ENCODE assay signal across 17 cellular contexts in the genomic region with DNA sequence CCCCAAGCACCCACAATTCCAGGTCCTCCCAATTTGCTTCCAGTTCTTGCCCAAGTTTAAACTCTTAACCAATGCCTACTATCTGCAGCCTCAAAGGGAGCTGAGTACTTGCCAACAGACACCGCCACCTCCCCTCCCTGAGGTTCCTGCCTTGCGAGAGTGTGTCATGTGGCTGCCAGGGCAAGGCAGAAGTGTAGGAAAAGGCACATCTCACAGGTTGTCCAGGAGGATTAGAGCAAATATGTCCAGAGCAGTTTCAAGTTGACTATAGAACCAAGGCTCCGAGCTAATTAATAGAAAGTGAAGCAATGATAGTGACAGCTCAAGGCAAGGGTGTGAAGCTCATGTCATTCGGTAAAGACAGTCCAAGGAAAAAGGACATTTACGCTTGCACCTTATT.
A peak's percentile ranks its signal among the peaks of the same experiment; 100 is the strongest.
DNase-seq lines count a peak whose midpoint lies in the region; ATAC-seq and TF ChIP-seq lines count a peak whose summit lies in the region.
"Had no signal": no experiment of that assay in that cellular context is flagged by ENCODE, and none has a peak within 500 bp of the region (broad histone marks: within the 10 kb centered on the region; RNA-seq: fewer than 3 reads in every experiment).

No MANE protein-coding gene starts in this region.

- peaks cover 2% of the 10 kb centered on the region for H3K9me3 Mint-ChIP-seq in activated CD8-positive, alpha-beta memory T cell treated with anti-CD3 and anti-CD28 coated beads, Interleukin-2, amount 10 ng/mL, durations not matched to agents 7 days and 5 days (ENCODE audit: low read depth)
- peaks cover 0 to 3% of the 10 kb centered on the region in 2 donors for H3K9me3 Mint-ChIP-seq in activated T-cell treated with anti-CD3 and anti-CD28 coated beads, Interleukin-2, amount 50 U/mL, for 72 hours

- peaks cover 41% of the 10 kb centered on the region for H3K4me1 Mint-ChIP-seq in activated CD8-positive, alpha-beta memory T cell treated with anti-CD3 and anti-CD28 coated beads, Interleukin-2, amount 10 ng/mL, durations not matched to agents 7 days and 5 days
- H3K4me1 Mint-ChIP-seq in activated T-cell treated with anti-CD3 and anti-CD28 coated beads, Interleukin-2, amount 50 U/mL, for 72 hours (ENCODE audit: low read depth), result peaks cover 14% of the 10 kb centered on the region

- no peak for ATAC-seq in activated CD8-positive, alpha-beta memory T cell treated with anti-CD3 and anti-CD28 coated beads, Interleukin-2, amount 10 ng/mL, durations not matched to agents 7 days and 5 days
- ATAC-seq in left cardiac atrium, result peak; percentile 53 to 59
- no peak for ATAC-seq in activated T-cell treated with anti-CD3 and anti-CD28 coated beads, Interleukin-2, amount 50 U/mL, for 72 hours (replicated peaks in 1 of 2)
- no peak for ATAC-seq in GM18870 (IDR thresholded peaks at IDR 0.05; ENCODE audit: unreplicated experiment)
- ATAC-seq: GM23338, Panc1 had no signal

- H3K27ac Mint-ChIP-seq in activated CD8-positive, alpha-beta memory T cell treated with anti-CD3 and anti-CD28 coated beads, Interleukin-2, amount 10 ng/mL, durations not matched to agents 7 days and 5 days, result peak overlapping the region; percentile 76
- no peak overlapping the region for H3K27ac Mint-ChIP-seq in activated T-cell treated with anti-CD3 and anti-CD28 coated beads, Interleukin-2, amount 50 U/mL, for 72 hours
- H3K27ac Mint-ChIP-seq: GM23338 had no signal

- no peak for DNase-seq in activated CD8-positive, alpha-beta memory T cell treated with anti-CD3 and anti-CD28 coated beads, Interleukin-2, amount 10 ng/mL, durations not matched to agents 7 days and 5 days
- DNase-seq in activated CD8-positive, alpha-beta memory T cell treated with anti-CD3 and anti-CD28 coated beads, Interleukin-2, amount 50 U/mL, for 48 hours, result no peak
- DNase-seq in SK-MEL-5 (ENCODE audit: low read depth, low spot score) (peak; percentile 34), left cardiac atrium (peak; percentile 25), testis (peak; percentile 47)
- no peak for DNase-seq in activated T-cell treated with anti-CD3 and anti-CD28 coated beads, Interleukin-2, amount 50 U/mL, for 72 hours
- DNase-seq: AML-193, KG1, MG63, NCI-H1105 treated with DMSO at 0.1 percent for 48 hours, NCI-H187, NCI-H446, NCI-H774, SHP77 had no signal

- H3K36me3 Mint-ChIP-seq in activated CD8-positive, alpha-beta memory T cell treated with anti-CD3 and anti-CD28 coated beads, Interleukin-2, amount 10 ng/mL, durations not matched to agents 7 days and 5 days, result peaks cover 50% of the 10 kb centered on the region
- H3K36me3 Mint-ChIP-seq in activated T-cell treated with anti-CD3 and anti-CD28 coated beads, Interleukin-2, amount 50 U/mL, for 72 hours (ENCODE audit: insufficient read depth in 2 of 2), result peaks cover 8 to 10% of the 10 kb centered on the region in 2 donors

- in situ Hi-C loops in SK-MEL-5 (cut with HindIII; ENCODE audit: low pct_unique_long_range_greater_than_20kb, low sequenced_read_pairs), result no loop called here

- H3K9me3 ChIP-seq in testis, result no peaks in the 10 kb centered on the region
- H3K9me3 ChIP-seq: MG63 had no signal

- TF ChIP-seq CTCF in testis (IDR thresholded peaks at IDR 0.05), result no peak

- no peaks in the 10 kb centered on the region for H3K27me3 ChIP-seq in testis
- H3K27me3 ChIP-seq: MG63 had no signal

- intact Hi-C loops in left cardiac atrium (cut with DNase I), result no loop called here
- intact Hi-C loops in testis (cut with DNase I; ENCODE audit: low total_unique reads), result no loop called here

- WGBS in testis, 2 donors, result 80 to 92% methylated on average over 5 of the region's 5 CpGs

- H3K4me3 Mint-ChIP-seq in activated CD8-positive, alpha-beta memory T cell treated with anti-CD3 and anti-CD28 coated beads, Interleukin-2, amount 10 ng/mL, durations not matched to agents 7 days and 5 days, result no peak overlapping the region
- H3K4me3 Mint-ChIP-seq in activated T-cell treated with anti-CD3 and anti-CD28 coated beads, Interleukin-2, amount 50 U/mL, for 72 hours, result no peak overlapping the region
- H3K4me3 Mint-ChIP-seq: GM23338 had no signal

- no peaks in the 10 kb centered on the region for H3K36me3 ChIP-seq in testis (ENCODE audit: low read depth, missing control alignments)
- H3K36me3 ChIP-seq: MG63 had no signal

- CTCF ChIA-PET in activated CD8-positive, alpha-beta memory T cell treated with anti-CD3 and anti-CD28 coated beads, Interleukin-2, amount 10 ng/mL, durations not matched to agents 7 days and 5 days (lab: Charles Lee), result interaction anchor here (0.6 to 1.0 kb wide), 3 partner anchors 11 to 126 kb away, joined by 3 read pairs; no protein-coding TSS in a partner anchor

- H3K4me3 ChIP-seq in testis, result no peak overlapping the region
- H3K4me3 ChIP-seq: GM23338, MG63 had no signal

- peaks cover 22% of the 10 kb centered on the region for H3K4me1 ChIP-seq in testis

- H3K27me3 Mint-ChIP-seq in activated CD8-positive, alpha-beta memory T cell treated with anti-CD3 and anti-CD28 coated beads, Interleukin-2, amount 10 ng/mL, durations not matched to agents 7 days and 5 days, result no peaks in the 10 kb centered on the region
- H3K27me3 Mint-ChIP-seq in activated T-cell treated with anti-CD3 and anti-CD28 coated beads, Interleukin-2, amount 50 U/mL, for 72 hours (ENCODE audit: low read depth), result no peaks in the 10 kb centered on the region

- TF ChIP-seq POLR2A in testis (IDR thresholded peaks at IDR 0.05), result no peak

- no peak overlapping the region for H3K27ac ChIP-seq in testis

Comparison
In these comparisons a context has a peak if more than half of its experiments do, and no peak if none do; other contexts are left out.
1. ATAC-seq: peak in left cardiac atrium (2 of 2); none in activated CD8-positive, alpha-beta memory T cell treated with anti-CD3 and anti-CD28 coated beads, Interleukin-2, amount 10 ng/mL, durations not matched to agents 7 days and 5 days (single experiment), activated T-cell treated with anti-CD3 and anti-CD28 coated beads, Interleukin-2, amount 50 U/mL, for 72 hours (0 of 2) and GM18870 (single experiment).
2. DNase-seq: peak in SK-MEL-5 (single experiment), left cardiac atrium (single experiment) and testis (single experiment); none in activated CD8-positive, alpha-beta memory T cell treated with anti-CD3 and anti-CD28 coated beads, Interleukin-2, amount 10 ng/mL, durations not matched to agents 7 days and 5 days (single experiment), activated CD8-positive, alpha-beta memory T cell treated with anti-CD3 and anti-CD28 coated beads, Interleukin-2, amount 50 U/mL, for 48 hours (single experiment) and activated T-cell treated with anti-CD3 and anti-CD28 coated beads, Interleukin-2, amount 50 U/mL, for 72 hours (0 of 2).